1 cellular context compared by ENCODE assay signal in the genomic region with DNA sequence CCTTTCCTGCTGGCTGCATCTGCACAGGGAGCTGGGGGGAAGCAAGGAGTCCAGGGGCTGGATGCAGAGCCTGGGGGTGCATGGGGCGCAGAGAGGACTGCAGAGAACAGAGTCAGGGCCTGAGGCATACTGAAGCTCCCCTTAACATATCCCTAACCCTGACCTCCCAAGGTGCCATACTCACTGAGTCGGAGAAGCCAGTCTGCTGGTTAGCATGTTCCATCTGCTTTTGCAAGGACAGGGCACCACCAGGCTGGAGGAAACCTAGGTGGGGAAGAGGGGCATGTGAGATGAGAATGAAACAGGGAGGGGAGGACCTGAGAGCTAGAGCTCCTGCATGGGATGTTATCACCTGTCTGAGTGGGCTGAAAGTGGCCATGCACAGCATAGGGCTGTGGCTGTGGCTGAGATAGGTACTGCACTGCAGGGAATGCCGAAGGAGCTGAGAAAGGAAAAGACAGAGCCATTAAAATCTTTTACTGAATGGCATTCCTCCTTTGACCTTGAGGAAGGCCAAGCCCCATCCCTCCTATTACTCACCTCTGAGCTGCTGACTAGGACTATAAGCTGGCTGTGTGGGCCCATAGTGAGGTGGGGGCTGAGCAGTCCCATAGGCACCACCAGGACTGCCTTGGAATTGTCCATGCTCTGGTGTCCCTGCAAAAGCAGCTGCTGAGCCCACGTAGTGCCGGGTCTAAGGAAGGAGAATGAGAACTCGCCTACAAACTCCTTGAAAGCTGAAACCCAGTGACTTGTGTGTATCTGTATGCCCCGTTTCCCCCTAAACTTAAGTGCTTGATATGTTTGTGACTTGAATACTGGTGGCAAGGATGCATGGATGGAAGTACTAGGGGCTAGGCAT.
TF ChIP-seq lines count a peak whose summit lies in the region.

No MANE protein-coding gene starts in this region.

TF ChIP-seq in SK-N-SH treated with all-trans-retinoic acid at 6 μM for 48 hours, 23 proteins besides CTCF, POLR2A, EP300 and RAD21 (continued from another document):
- TF ChIP-seq CREB5 (CRISPR knock-in tag; IDR thresholded peaks at IDR 0.05; ENCODE audit: low read depth) (no peak), ISL1 (CRISPR knock-in tag; IDR thresholded peaks at IDR 0.05) (no peak), SNAI2 (CRISPR knock-in tag; IDR thresholded peaks at IDR 0.05) (no peak), ZNF565 (CRISPR knock-in tag; conservative IDR thresholded peaks at IDR 0.05; ENCODE audit: low read depth) (no peak), ESRRG (CRISPR knock-in tag; IDR thresholded peaks at IDR 0.05) (no peak), ZFP30 (CRISPR knock-in tag; IDR thresholded peaks at IDR 0.05) (no peak)
TF ChIP-seq in SK-N-SH treated with all-trans-retinoic acid at 6 μM for 48 hours: peak in this region for 0.
